Comparison of ENCODE assay signal across 1 cellular context in the genomic region with DNA sequence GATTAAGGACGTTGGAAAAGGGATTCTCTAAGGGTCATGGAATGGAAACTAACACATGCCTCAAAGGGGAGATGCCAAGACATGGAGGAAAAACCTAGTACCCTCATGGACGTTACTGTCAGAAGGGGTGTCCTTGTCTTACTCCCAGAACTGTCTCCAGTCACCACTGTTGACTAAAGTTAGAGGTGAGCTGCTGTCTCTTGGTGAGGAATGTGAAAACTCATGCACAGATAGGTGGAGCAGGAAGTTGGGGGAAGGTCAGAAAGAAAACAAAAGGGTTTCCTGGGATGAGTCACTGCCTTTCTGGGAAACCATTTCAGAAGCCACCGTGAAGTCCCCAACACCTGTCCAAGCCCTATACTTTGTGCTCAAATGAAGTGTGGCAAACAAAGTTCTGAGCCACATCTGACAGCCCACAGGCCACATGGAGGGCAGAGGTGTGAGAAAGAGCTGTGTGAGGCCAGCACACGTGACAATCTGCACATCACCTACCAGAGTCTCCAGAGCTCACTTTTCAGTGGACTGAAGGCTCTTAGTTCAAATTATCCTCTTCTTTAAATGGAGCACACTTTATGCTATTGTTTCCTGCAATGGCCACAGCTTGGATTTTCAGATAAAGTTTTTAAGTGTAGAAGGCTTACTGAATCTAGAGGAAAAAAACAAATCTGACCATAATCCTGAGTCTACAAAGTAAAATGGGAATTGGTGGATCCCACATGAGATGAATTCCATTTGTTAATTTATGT.
A peak's percentile ranks its signal among the peaks of the same experiment; 100 is the strongest.
TF ChIP-seq lines count a peak whose summit lies in the region.

No MANE protein-coding gene starts in this region.

TF ChIP-seq in HepG2, 621 proteins besides CTCF, POLR2A, EP300 and RAD21 (continued from another document and continues in another):
- TF ChIP-seq, protein P1, sequence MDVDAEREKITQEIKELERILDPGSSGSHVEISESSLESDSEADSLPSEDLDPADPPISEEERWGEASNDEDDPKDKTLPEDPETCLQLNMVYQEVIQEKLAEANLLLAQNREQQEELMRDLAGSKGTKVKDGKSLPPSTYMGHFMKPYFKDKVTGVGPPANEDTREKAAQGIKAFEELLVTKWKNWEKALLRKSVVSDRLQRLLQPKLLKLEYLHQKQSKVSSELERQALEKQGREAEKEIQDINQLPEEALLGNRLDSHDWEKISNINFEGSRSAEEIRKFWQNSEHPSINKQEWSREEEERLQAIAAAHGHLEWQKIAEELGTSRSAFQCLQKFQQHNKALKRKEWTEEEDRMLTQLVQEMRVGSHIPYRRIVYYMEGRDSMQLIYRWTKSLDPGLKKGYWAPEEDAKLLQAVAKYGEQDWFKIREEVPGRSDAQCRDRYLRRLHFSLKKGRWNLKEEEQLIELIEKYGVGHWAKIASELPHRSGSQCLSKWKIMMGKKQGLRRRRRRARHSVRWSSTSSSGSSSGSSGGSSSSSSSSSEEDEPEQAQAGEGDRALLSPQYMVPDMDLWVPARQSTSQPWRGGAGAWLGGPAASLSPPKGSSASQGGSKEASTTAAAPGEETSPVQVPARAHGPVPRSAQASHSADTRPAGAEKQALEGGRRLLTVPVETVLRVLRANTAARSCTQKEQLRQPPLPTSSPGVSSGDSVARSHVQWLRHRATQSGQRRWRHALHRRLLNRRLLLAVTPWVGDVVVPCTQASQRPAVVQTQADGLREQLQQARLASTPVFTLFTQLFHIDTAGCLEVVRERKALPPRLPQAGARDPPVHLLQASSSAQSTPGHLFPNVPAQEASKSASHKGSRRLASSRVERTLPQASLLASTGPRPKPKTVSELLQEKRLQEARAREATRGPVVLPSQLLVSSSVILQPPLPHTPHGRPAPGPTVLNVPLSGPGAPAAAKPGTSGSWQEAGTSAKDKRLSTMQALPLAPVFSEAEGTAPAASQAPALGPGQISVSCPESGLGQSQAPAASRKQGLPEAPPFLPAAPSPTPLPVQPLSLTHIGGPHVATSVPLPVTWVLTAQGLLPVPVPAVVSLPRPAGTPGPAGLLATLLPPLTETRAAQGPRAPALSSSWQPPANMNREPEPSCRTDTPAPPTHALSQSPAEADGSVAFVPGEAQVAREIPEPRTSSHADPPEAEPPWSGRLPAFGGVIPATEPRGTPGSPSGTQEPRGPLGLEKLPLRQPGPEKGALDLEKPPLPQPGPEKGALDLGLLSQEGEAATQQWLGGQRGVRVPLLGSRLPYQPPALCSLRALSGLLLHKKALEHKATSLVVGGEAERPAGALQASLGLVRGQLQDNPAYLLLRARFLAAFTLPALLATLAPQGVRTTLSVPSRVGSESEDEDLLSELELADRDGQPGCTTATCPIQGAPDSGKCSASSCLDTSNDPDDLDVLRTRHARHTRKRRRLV (CRISPR knock-in tag; IDR thresholded peaks at IDR 0.05), result peak; percentile 92; the same call in 1 of the 2 replicates
- TF ChIP-seq ZFP41 (CRISPR knock-in tag; IDR thresholded peaks at IDR 0.05; ENCODE audit: borderline replicate concordance) (peak; percentile 99), SAP130 (CRISPR knock-in tag; IDR thresholded peaks at IDR 0.05; ENCODE audit: low read depth) (peak; percentile 99), DMAP1 (CRISPR knock-in tag; IDR thresholded peaks at IDR 0.05) (peak; percentile 95), ZNF773 (CRISPR knock-in tag; IDR thresholded peaks at IDR 0.05; ENCODE audit: borderline replicate concordance) (no peak), U2AF1 (optimal IDR thresholded peaks at IDR 0.05; ENCODE audit: low read depth, low read length) (peak; percentile 70), KLF9 (CRISPR knock-in tag; IDR thresholded peaks at IDR 0.05; ENCODE audit: low read depth) (peak; percentile 99), RARA (CRISPR knock-in tag; IDR thresholded peaks at IDR 0.05) (peak; percentile 98), MAFG (CRISPR knock-in tag; IDR thresholded peaks at IDR 0.05) (no peak), ZNF260 (CRISPR knock-in tag; IDR thresholded peaks at IDR 0.05; ENCODE audit: borderline replicate concordance, low read depth) (no peak), PLRG1 (conservative IDR thresholded peaks at IDR 0.05) (no peak), TCF12 (IDR thresholded peaks at IDR 0.05) (no peak), TCF12 (CRISPR knock-in tag; IDR thresholded peaks at IDR 0.05) (peak; percentile 94; the same call in 1 of the 2 replicates), HNF4A (CRISPR knock-in tag; IDR thresholded peaks at IDR 0.05) (peak; percentile 19; the same call in 1 of the 2 replicates), ZKSCAN8 (CRISPR knock-in tag; IDR thresholded peaks at IDR 0.05; ENCODE audit: borderline replicate concordance) (peak; percentile 99), CBX5 (CRISPR knock-in tag; IDR thresholded peaks at IDR 0.05; ENCODE audit: borderline replicate concordance) (peak; percentile 100), ZBTB7B (CRISPR knock-in tag; IDR thresholded peaks at IDR 0.05) (no peak), MZF1 (CRISPR knock-in tag; IDR thresholded peaks at IDR 0.05; ENCODE audit: borderline replicate concordance) (peak; percentile 99), SP4 (CRISPR knock-in tag; IDR thresholded peaks at IDR 0.05) (no peak), ZNF292 (CRISPR knock-in tag; IDR thresholded peaks at IDR 0.05; ENCODE audit: borderline replicate concordance, low read depth) (peak; percentile 88), ZSCAN20 (CRISPR knock-in tag; IDR thresholded peaks at IDR 0.05; ENCODE audit: borderline replicate concordance) (peak; percentile 90), ZNF451 (CRISPR knock-in tag; IDR thresholded peaks at IDR 0.05) (peak; percentile 99), TBX2 (CRISPR knock-in tag; IDR thresholded peaks at IDR 0.05; ENCODE audit: borderline replicate concordance) (peak; percentile 100), XRCC5 (optimal IDR thresholded peaks at IDR 0.05; ENCODE audit: low read length) (peak; percentile 96), ARNTL (CRISPR knock-in tag; IDR thresholded peaks at IDR 0.05) (peak; percentile 99), ZFAT (CRISPR knock-in tag; conservative IDR thresholded peaks at IDR 0.05) (no peak), TBX3 (IDR thresholded peaks at IDR 0.05; ENCODE audit: borderline replicate concordance) (peak; percentile 99)
- TF ChIP-seq, protein P2, sequence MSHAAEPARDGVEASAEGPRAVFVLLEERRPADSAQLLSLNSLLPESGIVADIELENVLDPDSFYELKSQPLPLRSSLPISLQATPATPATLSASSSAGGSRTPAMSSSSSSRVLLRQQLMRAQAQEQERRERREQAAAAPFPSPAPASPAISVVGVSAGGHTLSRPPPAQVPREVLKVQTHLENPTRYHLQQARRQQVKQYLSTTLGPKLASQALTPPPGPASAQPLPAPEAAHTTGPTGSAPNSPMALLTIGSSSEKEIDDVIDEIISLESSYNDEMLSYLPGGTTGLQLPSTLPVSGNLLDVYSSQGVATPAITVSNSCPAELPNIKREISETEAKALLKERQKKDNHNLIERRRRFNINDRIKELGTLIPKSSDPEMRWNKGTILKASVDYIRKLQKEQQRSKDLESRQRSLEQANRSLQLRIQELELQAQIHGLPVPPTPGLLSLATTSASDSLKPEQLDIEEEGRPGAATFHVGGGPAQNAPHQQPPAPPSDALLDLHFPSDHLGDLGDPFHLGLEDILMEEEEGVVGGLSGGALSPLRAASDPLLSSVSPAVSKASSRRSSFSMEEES (CRISPR knock-in tag; IDR thresholded peaks at IDR 0.05), result peak; percentile 100
- TF ChIP-seq, protein P3, sequence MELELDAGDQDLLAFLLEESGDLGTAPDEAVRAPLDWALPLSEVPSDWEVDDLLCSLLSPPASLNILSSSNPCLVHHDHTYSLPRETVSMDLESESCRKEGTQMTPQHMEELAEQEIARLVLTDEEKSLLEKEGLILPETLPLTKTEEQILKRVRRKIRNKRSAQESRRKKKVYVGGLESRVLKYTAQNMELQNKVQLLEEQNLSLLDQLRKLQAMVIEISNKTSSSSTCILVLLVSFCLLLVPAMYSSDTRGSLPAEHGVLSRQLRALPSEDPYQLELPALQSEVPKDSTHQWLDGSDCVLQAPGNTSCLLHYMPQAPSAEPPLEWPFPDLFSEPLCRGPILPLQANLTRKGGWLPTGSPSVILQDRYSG (CRISPR knock-in tag; IDR thresholded peaks at IDR 0.05), result peak; percentile 100
- TF ChIP-seq, protein P4, sequence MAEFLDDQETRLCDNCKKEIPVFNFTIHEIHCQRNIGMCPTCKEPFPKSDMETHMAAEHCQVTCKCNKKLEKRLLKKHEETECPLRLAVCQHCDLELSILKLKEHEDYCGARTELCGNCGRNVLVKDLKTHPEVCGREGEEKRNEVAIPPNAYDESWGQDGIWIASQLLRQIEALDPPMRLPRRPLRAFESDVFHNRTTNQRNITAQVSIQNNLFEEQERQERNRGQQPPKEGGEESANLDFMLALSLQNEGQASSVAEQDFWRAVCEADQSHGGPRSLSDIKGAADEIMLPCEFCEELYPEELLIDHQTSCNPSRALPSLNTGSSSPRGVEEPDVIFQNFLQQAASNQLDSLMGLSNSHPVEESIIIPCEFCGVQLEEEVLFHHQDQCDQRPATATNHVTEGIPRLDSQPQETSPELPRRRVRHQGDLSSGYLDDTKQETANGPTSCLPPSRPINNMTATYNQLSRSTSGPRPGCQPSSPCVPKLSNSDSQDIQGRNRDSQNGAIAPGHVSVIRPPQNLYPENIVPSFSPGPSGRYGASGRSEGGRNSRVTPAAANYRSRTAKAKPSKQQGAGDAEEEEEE (CRISPR knock-in tag; IDR thresholded peaks at IDR 0.05; ENCODE audit: borderline replicate concordance), result peak; percentile 93
- TF ChIP-seq, protein P5, sequence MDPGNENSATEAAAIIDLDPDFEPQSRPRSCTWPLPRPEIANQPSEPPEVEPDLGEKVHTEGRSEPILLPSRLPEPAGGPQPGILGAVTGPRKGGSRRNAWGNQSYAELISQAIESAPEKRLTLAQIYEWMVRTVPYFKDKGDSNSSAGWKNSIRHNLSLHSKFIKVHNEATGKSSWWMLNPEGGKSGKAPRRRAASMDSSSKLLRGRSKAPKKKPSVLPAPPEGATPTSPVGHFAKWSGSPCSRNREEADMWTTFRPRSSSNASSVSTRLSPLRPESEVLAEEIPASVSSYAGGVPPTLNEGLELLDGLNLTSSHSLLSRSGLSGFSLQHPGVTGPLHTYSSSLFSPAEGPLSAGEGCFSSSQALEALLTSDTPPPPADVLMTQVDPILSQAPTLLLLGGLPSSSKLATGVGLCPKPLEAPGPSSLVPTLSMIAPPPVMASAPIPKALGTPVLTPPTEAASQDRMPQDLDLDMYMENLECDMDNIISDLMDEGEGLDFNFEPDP (CRISPR knock-in tag; conservative IDR thresholded peaks at IDR 0.05), result no peak
- TF ChIP-seq, protein P6, sequence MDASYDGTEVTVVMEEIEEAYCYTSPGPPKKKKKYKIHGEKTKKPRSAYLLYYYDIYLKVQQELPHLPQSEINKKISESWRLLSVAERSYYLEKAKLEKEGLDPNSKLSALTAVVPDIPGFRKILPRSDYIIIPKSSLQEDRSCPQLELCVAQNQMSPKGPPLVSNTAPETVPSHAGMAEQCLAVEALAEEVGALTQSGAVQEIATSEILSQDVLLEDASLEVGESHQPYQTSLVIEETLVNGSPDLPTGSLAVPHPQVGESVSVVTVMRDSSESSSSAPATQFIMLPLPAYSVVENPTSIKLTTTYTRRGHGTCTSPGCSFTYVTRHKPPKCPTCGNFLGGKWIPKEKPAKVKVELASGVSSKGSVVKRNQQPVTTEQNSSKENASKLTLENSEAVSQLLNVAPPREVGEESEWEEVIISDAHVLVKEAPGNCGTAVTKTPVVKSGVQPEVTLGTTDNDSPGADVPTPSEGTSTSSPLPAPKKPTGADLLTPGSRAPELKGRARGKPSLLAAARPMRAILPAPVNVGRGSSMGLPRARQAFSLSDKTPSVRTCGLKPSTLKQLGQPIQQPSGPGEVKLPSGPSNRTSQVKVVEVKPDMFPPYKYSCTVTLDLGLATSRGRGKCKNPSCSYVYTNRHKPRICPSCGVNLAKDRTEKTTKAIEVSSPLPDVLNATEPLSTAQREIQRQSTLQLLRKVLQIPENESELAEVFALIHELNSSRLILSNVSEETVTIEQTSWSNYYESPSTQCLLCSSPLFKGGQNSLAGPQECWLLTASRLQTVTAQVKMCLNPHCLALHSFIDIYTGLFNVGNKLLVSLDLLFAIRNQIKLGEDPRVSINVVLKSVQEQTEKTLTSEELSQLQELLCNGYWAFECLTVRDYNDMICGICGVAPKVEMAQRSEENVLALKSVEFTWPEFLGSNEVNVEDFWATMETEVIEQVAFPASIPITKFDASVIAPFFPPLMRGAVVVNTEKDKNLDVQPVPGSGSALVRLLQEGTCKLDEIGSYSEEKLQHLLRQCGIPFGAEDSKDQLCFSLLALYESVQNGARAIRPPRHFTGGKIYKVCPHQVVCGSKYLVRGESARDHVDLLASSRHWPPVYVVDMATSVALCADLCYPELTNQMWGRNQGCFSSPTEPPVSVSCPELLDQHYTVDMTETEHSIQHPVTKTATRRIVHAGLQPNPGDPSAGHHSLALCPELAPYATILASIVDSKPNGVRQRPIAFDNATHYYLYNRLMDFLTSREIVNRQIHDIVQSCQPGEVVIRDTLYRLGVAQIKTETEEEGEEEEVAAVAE (CRISPR knock-in tag; IDR thresholded peaks at IDR 0.05; ENCODE audit: borderline replicate concordance), result peak; percentile 98
- TF ChIP-seq, protein P7, sequence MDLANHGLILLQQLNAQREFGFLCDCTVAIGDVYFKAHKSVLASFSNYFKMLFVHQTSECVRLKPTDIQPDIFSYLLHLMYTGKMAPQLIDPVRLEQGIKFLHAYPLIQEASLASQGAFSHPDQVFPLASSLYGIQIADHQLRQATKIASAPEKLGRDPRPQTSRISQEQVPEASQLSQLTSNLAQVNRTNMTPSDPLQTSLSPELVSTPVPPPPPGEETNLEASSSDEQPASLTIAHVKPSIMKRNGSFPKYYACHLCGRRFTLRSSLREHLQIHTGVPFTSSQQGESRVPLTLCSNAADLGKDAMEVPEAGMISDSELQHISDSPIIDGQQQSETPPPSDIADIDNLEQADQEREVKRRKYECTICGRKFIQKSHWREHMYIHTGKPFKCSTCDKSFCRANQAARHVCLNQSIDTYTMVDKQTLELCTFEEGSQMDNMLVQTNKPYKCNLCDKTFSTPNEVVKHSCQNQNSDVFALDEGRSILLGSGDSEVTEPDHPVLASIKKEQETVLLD (CRISPR knock-in tag; IDR thresholded peaks at IDR 0.05; ENCODE audit: low read depth), result peak; percentile 91
- TF ChIP-seq, protein P8, sequence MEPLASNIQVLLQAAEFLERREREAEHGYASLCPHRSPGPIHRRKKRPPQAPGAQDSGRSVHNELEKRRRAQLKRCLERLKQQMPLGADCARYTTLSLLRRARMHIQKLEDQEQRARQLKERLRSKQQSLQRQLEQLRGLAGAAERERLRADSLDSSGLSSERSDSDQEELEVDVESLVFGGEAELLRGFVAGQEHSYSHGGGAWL (CRISPR knock-in tag; IDR thresholded peaks at IDR 0.05), result peak; percentile 99
- TF ChIP-seq, protein P9, sequence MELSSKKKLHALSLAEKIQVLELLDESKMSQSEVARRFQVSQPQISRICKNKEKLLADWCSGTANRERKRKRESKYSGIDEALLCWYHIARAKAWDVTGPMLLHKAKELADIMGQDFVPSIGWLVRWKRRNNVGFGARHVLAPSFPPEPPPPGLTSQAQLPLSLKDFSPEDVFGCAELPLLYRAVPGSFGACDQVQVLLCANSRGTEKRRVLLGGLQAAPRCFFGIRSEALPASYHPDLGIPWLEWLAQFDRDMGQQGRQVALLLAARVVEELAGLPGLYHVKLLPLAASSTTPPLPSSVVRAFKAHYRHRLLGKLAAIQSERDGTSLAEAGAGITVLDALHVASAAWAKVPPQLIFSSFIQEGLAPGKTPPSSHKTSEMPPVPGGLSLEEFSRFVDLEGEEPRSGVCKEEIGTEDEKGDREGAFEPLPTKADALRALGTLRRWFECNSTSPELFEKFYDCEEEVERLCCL (CRISPR knock-in tag; IDR thresholded peaks at IDR 0.05; ENCODE audit: borderline replicate concordance), result 0 out of 2 replicates have a peak, but pooled peaks have one; percentile 96
